2 cellular contexts compared by ENCODE assay signal in the genomic region with DNA sequence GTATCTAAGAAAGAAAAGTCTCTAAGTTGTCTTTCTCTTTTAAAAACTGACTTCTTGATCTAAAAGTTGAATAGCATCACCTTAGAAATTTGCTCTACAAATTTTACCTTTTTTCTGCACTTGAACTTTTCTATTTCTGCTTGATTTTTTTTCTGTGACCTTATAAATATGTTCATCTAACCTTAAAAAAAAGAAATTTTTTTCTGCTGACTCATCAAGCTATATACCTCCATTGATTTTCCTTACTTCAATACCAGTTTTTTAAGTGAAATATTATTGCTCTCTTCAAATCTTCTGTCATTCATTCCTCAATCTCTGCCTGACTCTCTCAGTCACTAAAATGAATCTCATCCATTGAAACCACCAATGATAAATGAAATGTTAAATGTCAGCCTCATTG.
TF ChIP-seq lines count a peak whose summit lies in the region.

No MANE protein-coding gene starts in this region.

TF ChIP-seq in IMR-90, 13 proteins besides CTCF, POLR2A, EP300 and RAD21:
- no peak for TF ChIP-seq FOS (IDR thresholded peaks at IDR 0.05; ENCODE audit: low read depth, low read length)
- TF ChIP-seq USF2 (IDR thresholded peaks at IDR 0.05; ENCODE audit: low read depth, low read length) = no peak
- TF ChIP-seq MAFK (IDR thresholded peaks at IDR 0.05; ENCODE audit: low read depth, low read length) = peak; percentile 97
- no peak for TF ChIP-seq ELK1 (IDR thresholded peaks at IDR 0.05; ENCODE audit: borderline replicate concordance, low read depth, low read length)
- no peak for TF ChIP-seq RCOR1 (IDR thresholded peaks at IDR 0.05; ENCODE audit: insufficient replicate concordance, low read length)
- no peak for TF ChIP-seq RFX5 (IDR thresholded peaks at IDR 0.05; ENCODE audit: low read depth, low read length)
- TF ChIP-seq MAZ (IDR thresholded peaks at IDR 0.05; ENCODE audit: borderline replicate concordance, low read depth, low read length) = no peak
- no peak for TF ChIP-seq CEBPB (IDR thresholded peaks at IDR 0.05; ENCODE audit: low read depth, low read length)

TF ChIP-seq in H1, 55 proteins besides CTCF, POLR2A, EP300 and RAD21:
- no peak for TF ChIP-seq SIN3A (conservative IDR thresholded peaks at IDR 0.05 in 1 of 2, IDR thresholded peaks at IDR 0.05 in 1 of 2; ENCODE audit: low read depth in 1 of 2, low read length in 2 of 2)
- no peak for TF ChIP-seq SP1 (IDR thresholded peaks at IDR 0.05; ENCODE audit: low read depth, low read length)
- TF ChIP-seq GTF2F1 (IDR thresholded peaks at IDR 0.05; ENCODE audit: borderline replicate concordance, low read depth, low read length) = no peak
- no peak for TF ChIP-seq POLR2AphosphoS5 (IDR thresholded peaks at IDR 0.05; ENCODE audit: low read depth, low read length)
- TF ChIP-seq EZH2 (IDR thresholded peaks at IDR 0.05; ENCODE audit: low read depth, low read length, severe bottlenecking) = no peak
- no peak for TF ChIP-seq RXRA (IDR thresholded peaks at IDR 0.05; ENCODE audit: insufficient read depth, low read depth, low read length)
- peak; percentile 78; the same call in 1 of the 2 replicates for TF ChIP-seq MAFK (IDR thresholded peaks at IDR 0.05; ENCODE audit: low read depth, low read length)
